In genomic region chr17:30551666-30552339, GRCh38 we compare ENCODE assay signal across 1 cellular context.
TF ChIP-seq lines count a peak whose summit lies in the region.

No MANE protein-coding gene starts in this region.

TF ChIP-seq in HCT116, 20 proteins besides CTCF, POLR2A, EP300 and RAD21 (continued from another document):
- TF ChIP-seq REST (IDR thresholded peaks at IDR 0.05; ENCODE audit: low read depth), result no peak
- TF ChIP-seq EZH2phosphoT487 (IDR thresholded peaks at IDR 0.05; ENCODE audit: borderline replicate concordance), result no peak
- no peak for TF ChIP-seq EGR1 (IDR thresholded peaks at IDR 0.05; ENCODE audit: low read depth)
- TF ChIP-seq, protein P1, sequence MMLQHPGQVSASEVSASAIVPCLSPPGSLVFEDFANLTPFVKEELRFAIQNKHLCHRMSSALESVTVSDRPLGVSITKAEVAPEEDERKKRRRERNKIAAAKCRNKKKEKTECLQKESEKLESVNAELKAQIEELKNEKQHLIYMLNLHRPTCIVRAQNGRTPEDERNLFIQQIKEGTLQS (IDR thresholded peaks at IDR 0.05), result no peak
